8 cellular contexts compared by ENCODE assay signal in genomic region chr6:137271245-137272183, GRCh38. TPM values are rescaled to one million over a fixed set of nuclear protein-coding genes. Genes with fewer than 3 reads are reported as not detected.
DNase-seq lines count a peak whose midpoint lies in the region; ATAC-seq and TF ChIP-seq lines count a peak whose summit lies in the region.

No MANE protein-coding gene starts in this region.

- no peaks in the 10 kb centered on the region for H3K9me3 Mint-ChIP-seq in CD4-positive, alpha-beta memory T cell

- no peak overlapping the region for H3K9ac ChIP-seq in adipocyte (ENCODE audit: low read length)

- no peak overlapping the region for H3K4me3 ChIP-seq in CD4-positive, alpha-beta memory T cell (ENCODE audit: low read length in 2 of 2)
- H3K4me3 ChIP-seq in adipocyte (ENCODE audit: low read length), result no peak overlapping the region
- no peak overlapping the region for H3K4me3 ChIP-seq in spleen

- no peaks in the 10 kb centered on the region for H3K27me3 Mint-ChIP-seq in CD4-positive, alpha-beta memory T cell

- DNase-seq in CD4-positive, alpha-beta memory T cell, result peak in 4 of 5 donors; percentile 26 to 36 (median 33)
- no peak for DNase-seq in GM20000 (ENCODE audit: low spot score)
- peak; percentile 24 for DNase-seq in NCI-H1694 (lab: John Stamatoyannopoulos, UW)
- peak; percentile 84 for DNase-seq in adipocyte (ENCODE audit: low read depth)
- DNase-seq in left ventricle myocardium superior, result no peak
- DNase-seq in spleen, result no peak
- DNase-seq in activated effector memory CD4-positive, alpha-beta T cell treated with Interleukin-2 at 50 U/mL for 16 hours, result no peak
- DNase-seq in GM19240 (ENCODE audit: insufficient read length, low spot score), result no peak

- no peak overlapping the region for H3K4me3 Mint-ChIP-seq in CD4-positive, alpha-beta memory T cell

- H3K27me3 ChIP-seq in CD4-positive, alpha-beta memory T cell (ENCODE audit: insufficient read depth, low read length), result no peaks in the 10 kb centered on the region
- H3K27me3 ChIP-seq in adipocyte (replicated peaks; ENCODE audit: control insufficient read depth, insufficient read depth, low read length), result no peaks in the 10 kb centered on the region
- H3K27me3 ChIP-seq in spleen (replicated peaks in 1 of 7), result no peaks in the 10 kb centered on the region

- peaks cover 6% of the 10 kb centered on the region for H3K4me1 ChIP-seq in CD4-positive, alpha-beta memory T cell (ENCODE audit: insufficient read depth, low read length)
- H3K4me1 ChIP-seq in adipocyte (ENCODE audit: control insufficient read depth, insufficient read depth, low read length) (peaks cover 3% of the 10 kb centered on the region), spleen (peaks cover 0 to 27% (median 13%) of the 10 kb centered on the region in 6 donors)

- no peaks in the 10 kb centered on the region for H3K9me3 ChIP-seq in CD4-positive, alpha-beta memory T cell (ENCODE audit: control insufficient read depth in 1 of 2, low read length in 2 of 2)
- H3K9me3 ChIP-seq in adipocyte (ENCODE audit: control insufficient read depth, low read length), result no peaks in the 10 kb centered on the region
- no peaks in the 10 kb centered on the region for H3K9me3 ChIP-seq in spleen

- no peak overlapping the region for H3K27ac Mint-ChIP-seq in CD4-positive, alpha-beta memory T cell

- TF ChIP-seq POLR2A in spleen (IDR thresholded peaks at IDR 0.05), result no peak

- H3K27ac ChIP-seq in CD4-positive, alpha-beta memory T cell (ENCODE audit: low read depth, low read length), result no peak overlapping the region
- H3K27ac ChIP-seq in spleen, result peak overlapping the region in 2 of 8 donors; percentile 14 to 27

- no peaks in the 10 kb centered on the region for H3K36me3 Mint-ChIP-seq in CD4-positive, alpha-beta memory T cell

- intact Hi-C loops in CD4-positive, alpha-beta memory T cell (cut with micrococcal nuclease), result loop anchor here (1.0 kb wide), 6 partner anchors 43 to 370 kb away; no protein-coding TSS in a partner anchor
- intact Hi-C loops in left ventricle myocardium superior (cut with micrococcal nuclease), result loop anchor here (5.0 kb wide), 2 partner anchors 41 to 371 kb away; no protein-coding TSS in a partner anchor
- intact Hi-C loops in spleen (cut with DNase I; ENCODE audit: low total_unique reads), result loop anchor here (5.0 to 10.0 kb wide), 2 partner anchors 177 to 371 kb away; no protein-coding TSS in a partner anchor

- POLR2A ChIA-PET in CD4-positive, alpha-beta memory T cell (lab: Charles Lee; ENCODE audit: partially characterized antibody), result interaction anchor here (1.5 kb wide), 1 partner anchor 43 kb away, joined by 4 read pairs; no protein-coding TSS in a partner anchor

- TF ChIP-seq CTCF in GM20000 (IDR thresholded peaks at IDR 0.05; ENCODE audit: extremely low read depth, missing control alignments) (peak; percentile 80), spleen (IDR thresholded peaks at IDR 0.05 in 8 of 11, conservative IDR thresholded peaks at IDR 0.05 in 3 of 11) (peak; percentile 75 to 91 (median 85))

- ATAC-seq in left ventricle myocardium superior, result peak; percentile 70

- no peaks in the 10 kb centered on the region for H3K36me3 ChIP-seq in CD4-positive, alpha-beta memory T cell (ENCODE audit: insufficient read depth, low read length)
- H3K36me3 ChIP-seq in adipocyte (ENCODE audit: control insufficient read depth, insufficient read depth, low read length, severe bottlenecking) (no peaks in the 10 kb centered on the region), spleen (no peaks in the 10 kb centered on the region)

- CTCF ChIA-PET in CD4-positive, alpha-beta memory T cell (lab: Charles Lee; ENCODE audit: partially characterized antibody), result interaction anchor here (0.7 to 2.7 kb wide), 9 partner anchors 42 to 370 kb away, joined by 3 to 10 read pairs (median 5); no protein-coding TSS in a partner anchor

- peaks cover 2 to 19% (median 12%) of the 10 kb centered on the region in 4 donors for H3K4me1 Mint-ChIP-seq in CD4-positive, alpha-beta memory T cell

- WGBS in spleen, 5 donors, result 36 to 45% (median 39%) methylated on average over 5 of the region's 5 CpGs

RNA-seq across cellular contexts. Expression of gene IFNGR1, which starts 52.3 kb away (rescaled TPM):
- total RNA-seq in CD4-positive, alpha-beta memory T cell, result 10 to 100 TPM; 38.3 to 38.8 TPM
- polyA plus RNA-seq in CD4-positive, alpha-beta memory T cell, result 10 to 100 TPM; 41.0 to 57.9 TPM
- 115 TPM for total RNA-seq in left ventricle myocardium superior
- 100 to 1,000 TPM; 146 to 291 (median 232) TPM for total RNA-seq in spleen
- 100 to 1,000 TPM; 119 to 150 (median 122) TPM for polyA plus RNA-seq in spleen

Comparison
In these comparisons a context has a peak if more than half of its experiments do, and no peak if none do; other contexts are left out.
1. DNase-seq: peak in CD4-positive, alpha-beta memory T cell (4 of 5), NCI-H1694 (single experiment) and adipocyte (single experiment); none in GM20000 (single experiment), left ventricle myocardium superior (single experiment), spleen (single experiment), activated effector memory CD4-positive, alpha-beta T cell treated with Interleukin-2 at 50 U/mL for 16 hours (single experiment) and GM19240 (single experiment).